25 cellular contexts compared by ENCODE assay signal in genomic region chr7:25580156-25580555, GRCh38.
DNase-seq lines count a peak whose midpoint lies in the region; ATAC-seq and TF ChIP-seq lines count a peak whose summit lies in the region.
"Had no signal": no experiment of that assay in that cellular context is flagged by ENCODE, and none has a peak within 500 bp of the region (broad histone marks: within the 10 kb centered on the region; RNA-seq: fewer than 3 reads in every experiment).

No MANE protein-coding gene starts in this region.

- peak overlapping the region; percentile 61 for H3K27ac Mint-ChIP-seq in activated T-cell treated with anti-CD3 and anti-CD28 coated beads, Interleukin-2, amount 50 U/mL, for 72 hours
- peak overlapping the region in 2 of 3 experiments; percentile 9 to 66 for H3K27ac Mint-ChIP-seq in nephron
- no peak overlapping the region for H3K27ac Mint-ChIP-seq in natural killer cell treated with Interleukin-12 subunit alpha and Interleukin-12 subunit beta and Interleukin-15 and Interleukin-18, amount 100 ng/mL, for 72 hours
- H3K27ac Mint-ChIP-seq: B cell; CD8-positive, alpha-beta T cell had no signal

- H3K27me3 Mint-ChIP-seq in activated T-cell treated with anti-CD3 and anti-CD28 coated beads, Interleukin-2, amount 50 U/mL, for 72 hours (ENCODE audit: low read depth): no peaks in the 10 kb centered on the region
- H3K27me3 Mint-ChIP-seq in nephron (ENCODE audit: low read depth): peaks cover 4% of the 10 kb centered on the region
- peaks cover 9 to 23% of the 10 kb centered on the region in 2 donors for H3K27me3 Mint-ChIP-seq in natural killer cell treated with Interleukin-12 subunit alpha and Interleukin-12 subunit beta and Interleukin-15 and Interleukin-18, amount 100 ng/mL, for 72 hours

- no peaks in the 10 kb centered on the region for H3K9me3 Mint-ChIP-seq in activated T-cell treated with anti-CD3 and anti-CD28 coated beads, Interleukin-2, amount 50 U/mL, for 72 hours
- no peaks in the 10 kb centered on the region for H3K9me3 Mint-ChIP-seq in nephron
- no peaks in the 10 kb centered on the region for H3K9me3 Mint-ChIP-seq in natural killer cell treated with Interleukin-12 subunit alpha and Interleukin-12 subunit beta and Interleukin-15 and Interleukin-18, amount 100 ng/mL, for 72 hours
- H3K9me3 Mint-ChIP-seq: CD8-positive, alpha-beta T cell had no signal

- H3K4me3 Mint-ChIP-seq in activated T-cell treated with anti-CD3 and anti-CD28 coated beads, Interleukin-2, amount 50 U/mL, for 72 hours: no peak overlapping the region
- H3K4me3 Mint-ChIP-seq in nephron: no peak overlapping the region
- H3K4me3 Mint-ChIP-seq in natural killer cell treated with Interleukin-12 subunit alpha and Interleukin-12 subunit beta and Interleukin-15 and Interleukin-18, amount 100 ng/mL, for 72 hours: no peak overlapping the region
- H3K4me3 Mint-ChIP-seq: B cell; CD8-positive, alpha-beta T cell had no signal

- ATAC-seq in activated T-cell treated with anti-CD3 and anti-CD28 coated beads, Interleukin-2, amount 50 U/mL, for 72 hours (replicated peaks in 1 of 2): no peak
- ATAC-seq in natural killer cell treated with Interleukin-12 subunit alpha and Interleukin-12 subunit beta and Interleukin-15 and Interleukin-18, amount 100 ng/mL, for 72 hours: no peak
- ATAC-seq: CD8-positive, alpha-beta T cell; Right ventricle myocardium inferior had no signal

- no peaks in the 10 kb centered on the region for H3K36me3 Mint-ChIP-seq in activated T-cell treated with anti-CD3 and anti-CD28 coated beads, Interleukin-2, amount 50 U/mL, for 72 hours (ENCODE audit: insufficient read depth in 2 of 2)
- H3K36me3 Mint-ChIP-seq in nephron (ENCODE audit: low read depth): no peaks in the 10 kb centered on the region
- no peaks in the 10 kb centered on the region for H3K36me3 Mint-ChIP-seq in natural killer cell treated with Interleukin-12 subunit alpha and Interleukin-12 subunit beta and Interleukin-15 and Interleukin-18, amount 100 ng/mL, for 72 hours
- H3K36me3 Mint-ChIP-seq: CD8-positive, alpha-beta T cell had no signal

- TF ChIP-seq CTCF in nephron (IDR thresholded peaks at IDR 0.05; ENCODE audit: unreplicated experiment in 3 of 3): no peak

- DNase-seq in activated T-cell treated with anti-CD3 and anti-CD28 coated beads, Interleukin-2, amount 50 U/mL, for 72 hours: no peak
- DNase-seq in activated T-cell treated with anti-CD3 and anti-CD28 coated beads for 4 hours: no peak
- DNase-seq in foreskin melanocyte: peak; percentile 63
- DNase-seq in NCI-H510A treated with DMSO at 0.1 percent for 48 hours (lab: John Stamatoyannopoulos, UW): no peak
- DNase-seq in natural killer cell treated with Interleukin-12 subunit alpha and Interleukin-12 subunit beta and Interleukin-15 and Interleukin-18, amount 100 ng/mL, for 72 hours (ENCODE audit: low spot score): no peak
- DNase-seq in pons (ENCODE audit: low spot score): no peak
- DNase-seq: CD8-positive, alpha-beta T cell; DMS 273 treated with DMSO at 0.1 percent for 48 hours; DMS79; EL; GDM1; HCEC 1CT; Kasumi-1; MV-4-11; NCI-H1105; NCI-H1436 treated with DMSO at 0.1 percent for 48 hours; NCI-H187 treated with DMSO at 0.1 percent for 48 hours; NCI-H2171 treated with DMSO at 0.1 percent for 48 hours; NCI-H524 treated with DMSO at 0.1 percent for 48 hours; NCI-H774; NK-92 treated with Interleukin-12 subunit alpha and Interleukin-12 subunit beta, amount 100 ng/mL, for 24 hours; PC-9 had no signal

- H3K4me1 Mint-ChIP-seq in activated T-cell treated with anti-CD3 and anti-CD28 coated beads, Interleukin-2, amount 50 U/mL, for 72 hours (ENCODE audit: low read depth): no peaks in the 10 kb centered on the region
- peaks cover 30% of the 10 kb centered on the region for H3K4me1 Mint-ChIP-seq in nephron
- H3K4me1 Mint-ChIP-seq in natural killer cell treated with Interleukin-12 subunit alpha and Interleukin-12 subunit beta and Interleukin-15 and Interleukin-18, amount 100 ng/mL, for 72 hours (ENCODE audit: low read depth in 2 of 2): no peaks in the 10 kb centered on the region
- H3K4me1 Mint-ChIP-seq: B cell had no signal

Comparison
In these comparisons a context has a peak if more than half of its experiments do, and no peak if none do; other contexts are left out.
1. H3K27ac Mint-ChIP-seq: peak in activated T-cell treated with anti-CD3 and anti-CD28 coated beads, Interleukin-2, amount 50 U/mL, for 72 hours (single experiment) and nephron (2 of 3); none in natural killer cell treated with Interleukin-12 subunit alpha and Interleukin-12 subunit beta and Interleukin-15 and Interleukin-18, amount 100 ng/mL, for 72 hours (0 of 2).